In genomic region chr11:70485326-70486025, GRCh38 we compare ENCODE assay signal across 26 cellular contexts.
DNase-seq lines count a peak whose midpoint lies in the region; ATAC-seq, FAIRE-seq and TF ChIP-seq lines count a peak whose summit lies in the region.
"Had no signal": no experiment of that assay in that cellular context is flagged by ENCODE, and none has a peak within 500 bp of the region (broad histone marks: within the 10 kb centered on the region; RNA-seq: fewer than 3 reads in every experiment).

No MANE protein-coding gene starts in this region.

- H3K27ac ChIP-seq in heart left ventricle (no peak overlapping the region), endodermal cell (ENCODE audit: low read depth, low read length) (no peak overlapping the region), neural progenitor cell (no peak overlapping the region), thyroid gland (no peak overlapping the region)
- H3K27ac ChIP-seq: BLaER1 had no signal

- H3K36me3 Mint-ChIP-seq in endodermal cell (ENCODE audit: low read depth) (peaks cover 27% of the 10 kb centered on the region), neural progenitor cell (peaks cover 8% of the 10 kb centered on the region)
- H3K36me3 Mint-ChIP-seq: CD14-positive monocyte; CD4-positive, alpha-beta memory T cell; CD4-positive, CD25-positive, alpha-beta regulatory T cell; CD8-positive, alpha-beta memory T cell had no signal

- H3K79me2 ChIP-seq in neural progenitor cell (ENCODE audit: low read depth): no peaks in the 10 kb centered on the region

- FAIRE-seq in HTR-8/SVneo (lab: Jason Lieb, UNC): no peak
- FAIRE-seq: A204.1, D721Med, G401.6, GM12891, GM19239 had no signal

- peaks cover under 1% of the 10 kb centered on the region for H3K9me3 Mint-ChIP-seq in endodermal cell
- H3K9me3 Mint-ChIP-seq in neural progenitor cell: peaks cover 5% of the 10 kb centered on the region

- intact Hi-C loops in Right ventricle myocardium superior (cut with DNase I): no loop called here
- intact Hi-C loops in heart left ventricle (cut with DNase I): no loop called here
- intact Hi-C loops in thyroid gland (cut with DNase I): no loop called here

- H3K4me3 Mint-ChIP-seq in endodermal cell (no peak overlapping the region), neural progenitor cell (peak overlapping the region; percentile 38)
- H3K4me3 Mint-ChIP-seq: CD14-positive monocyte; CD4-positive, alpha-beta memory T cell; CD4-positive, CD25-positive, alpha-beta regulatory T cell; CD8-positive, alpha-beta memory T cell had no signal

- no peak overlapping the region for H3K4me2 ChIP-seq in neural progenitor cell
- H3K4me2 ChIP-seq: BLaER1 had no signal

- H3F3A ChIP-seq in neural progenitor cell (ENCODE audit: low read depth): no peaks in the 10 kb centered on the region

- H3K9ac ChIP-seq in endodermal cell (ENCODE audit: extremely low read depth, low read length, poor library complexity, severe bottlenecking) (no peak overlapping the region), neural progenitor cell (no peak overlapping the region)
- H3K9ac ChIP-seq: BLaER1 had no signal

- H3K4me1 Mint-ChIP-seq in endodermal cell (peaks cover 10% of the 10 kb centered on the region), neural progenitor cell (peaks cover 31% of the 10 kb centered on the region)
- H3K4me1 Mint-ChIP-seq: CD4-positive, CD25-positive, alpha-beta regulatory T cell; CD8-positive, alpha-beta memory T cell had no signal

- TF ChIP-seq CTCF in heart left ventricle (IDR thresholded peaks at IDR 0.05) (no peak), endodermal cell (conservative IDR thresholded peaks at IDR 0.05) (no peak), neural progenitor cell (IDR thresholded peaks at IDR 0.05) (no peak), thyroid gland (IDR thresholded peaks at IDR 0.05) (no peak)

- 90 to 94% (median 91%) methylated on average over 29 to 31 of the region's 31 CpGs for WGBS in heart left ventricle, 4 donors
- 94 to 98% methylated on average over 26 to 31 of the region's 31 CpGs for WGBS in endodermal cell (ENCODE audit: insufficient coverage in 1 of 2, insufficient read length in 1 of 2), 2 experiments
- WGBS in thyroid gland, 2 donors: 75 to 79% methylated on average over 22 to 31 of the region's 31 CpGs

- H2AFZ ChIP-seq in neural progenitor cell (replicated peaks): no peak overlapping the region

- peaks cover 0 to 5% (median under 1%) of the 10 kb centered on the region in 12 donors for H3K9me3 ChIP-seq in heart left ventricle
- H3K9me3 ChIP-seq in endodermal cell (ENCODE audit: control insufficient read depth, low read length): peaks cover 2% of the 10 kb centered on the region
- H3K9me3 ChIP-seq in neural progenitor cell (ENCODE audit: low read depth): no peaks in the 10 kb centered on the region
- H3K9me3 ChIP-seq in thyroid gland: no peaks in the 10 kb centered on the region
- H3K9me3 ChIP-seq: BE2C had no signal

- H3K27me3 ChIP-seq in heart left ventricle (no peaks in the 10 kb centered on the region), endodermal cell (ENCODE audit: control insufficient read depth, insufficient read depth, low read length, poor library complexity, severe bottlenecking) (no peaks in the 10 kb centered on the region), neural progenitor cell (no peaks in the 10 kb centered on the region), thyroid gland (no peaks in the 10 kb centered on the region)
- H3K27me3 ChIP-seq: BE2C, BLaER1 had no signal

- H3K4me3 ChIP-seq in heart left ventricle: no peak overlapping the region
- no peak overlapping the region for H3K4me3 ChIP-seq in endodermal cell (ENCODE audit: low read length)
- no peak overlapping the region for H3K4me3 ChIP-seq in neural progenitor cell
- no peak overlapping the region for H3K4me3 ChIP-seq in thyroid gland (replicated peaks in 1 of 3)
- H3K4me3 ChIP-seq: BLaER1 had no signal

- H3K27me3 Mint-ChIP-seq in endodermal cell (ENCODE audit: insufficient read depth) (no peaks in the 10 kb centered on the region), neural progenitor cell (ENCODE audit: insufficient read depth, low read depth) (peaks cover 8% of the 10 kb centered on the region)
- H3K27me3 Mint-ChIP-seq: CD4-positive, CD25-positive, alpha-beta regulatory T cell had no signal

- no peak for ATAC-seq in Right ventricle myocardium superior (ENCODE audit: poor library complexity)
- ATAC-seq in heart left ventricle: no peak
- ATAC-seq in HG02973 (IDR thresholded peaks at IDR 0.05; ENCODE audit: unreplicated experiment): no peak

- H4K20me1 ChIP-seq in neural progenitor cell (ENCODE audit: low read depth): no peaks in the 10 kb centered on the region
- H4K20me1 ChIP-seq: BLaER1 had no signal

- H3K36me3 ChIP-seq in heart left ventricle (no peaks in the 10 kb centered on the region), endodermal cell (ENCODE audit: control insufficient read depth, insufficient read depth, low read length) (no peaks in the 10 kb centered on the region), neural progenitor cell (no peaks in the 10 kb centered on the region), thyroid gland (no peaks in the 10 kb centered on the region)
- H3K36me3 ChIP-seq: BE2C, BLaER1 had no signal

- peak; percentile 26 for DNase-seq in Right ventricle myocardium superior
- DNase-seq in heart left ventricle: no peak
- DNase-seq in endodermal cell: no peak
- no peak for DNase-seq in neural progenitor cell (ENCODE audit: low spot score)
- DNase-seq in thyroid gland: peak; percentile 14 to 60
- DNase-seq in HTR-8/SVneo (ENCODE audit: insufficient read length, low spot score): no peak
- no peak for DNase-seq in NCI-H82 (lab: John Stamatoyannopoulos, UW)
- DNase-seq: 8988T; ACHN; BE2C; C1 segment of cervical spinal cord; Calu3; CD4-positive, alpha-beta memory T cell; CD4-positive, CD25-positive, alpha-beta regulatory T cell; CD8-positive, alpha-beta memory T cell; COR-L47; DMS79 treated with DMSO at 0.1 percent for 48 hours; GF-D8 had no signal

- H3K27ac Mint-ChIP-seq in endodermal cell (peak overlapping the region; percentile 45), neural progenitor cell (peak overlapping the region; percentile 87)
- H3K27ac Mint-ChIP-seq: CD4-positive, alpha-beta memory T cell; CD8-positive, alpha-beta memory T cell had no signal

- TF ChIP-seq POLR2A in heart left ventricle (IDR thresholded peaks at IDR 0.05) (no peak), thyroid gland (IDR thresholded peaks at IDR 0.05) (no peak)

- H3K4me1 ChIP-seq in heart left ventricle (peaks cover 0 to 18% (median 0%) of the 10 kb centered on the region in 12 donors), endodermal cell (ENCODE audit: control insufficient read depth, insufficient read depth, low read length) (no peaks in the 10 kb centered on the region), neural progenitor cell (no peaks in the 10 kb centered on the region), thyroid gland (peaks cover 0 to 6% of the 10 kb centered on the region in 2 donors)
- H3K4me1 ChIP-seq: BE2C had no signal

Comparison
In these comparisons a context has a peak if more than half of its experiments do, and no peak if none do; other contexts are left out.
1. DNase-seq: peak in Right ventricle myocardium superior (single experiment) and thyroid gland (2 of 2); none in heart left ventricle (0 of 5), endodermal cell (single experiment), neural progenitor cell (single experiment), HTR-8/SVneo (single experiment) and NCI-H82 (single experiment).